Comparison of ENCODE assay signal across 12 cellular contexts in genomic region chr3:119301001-119301400, GRCh38. TPM values are rescaled to one million over a fixed set of nuclear protein-coding genes. Genes with fewer than 3 reads are reported as not detected.
DNase-seq lines count a peak whose midpoint lies in the region; ATAC-seq and TF ChIP-seq lines count a peak whose summit lies in the region.
"Had no signal": no experiment of that assay in that cellular context is flagged by ENCODE, and none has a peak within 500 bp of the region (broad histone marks: within the 10 kb centered on the region; RNA-seq: fewer than 3 reads in every experiment).

No MANE protein-coding gene starts in this region.

- H3K79me2 ChIP-seq in Loucy (ENCODE audit: insufficient read depth, low read length) = 0 out of 2 replicates have a peak, but pooled peaks cover 10% of the 10 kb centered on the region

- no peak for TF ChIP-seq CTCF in Loucy (conservative IDR thresholded peaks at IDR 0.05; ENCODE audit: low read length)
- TF ChIP-seq CTCF in ascending aorta (IDR thresholded peaks at IDR 0.05) = no peak
- no peak for TF ChIP-seq CTCF in stomach (IDR thresholded peaks at IDR 0.05)
- TF ChIP-seq CTCF in sigmoid colon (IDR thresholded peaks at IDR 0.05) = no peak
- TF ChIP-seq CTCF in transverse colon (IDR thresholded peaks at IDR 0.05) = no peak

- H3K4me1 ChIP-seq in Loucy (ENCODE audit: insufficient read depth, low read length, poor library complexity, severe bottlenecking) (peaks cover 58% of the 10 kb centered on the region), ascending aorta (peaks cover 6 to 12% of the 10 kb centered on the region in 2 donors), stomach (peaks cover 0 to 44% (median 12%) of the 10 kb centered on the region in 4 donors), sigmoid colon (peaks cover 0 to 23% (median 19%) of the 10 kb centered on the region in 4 donors), transverse colon (peaks cover 0 to 22% (median 4%) of the 10 kb centered on the region in 4 donors)

- in situ Hi-C loops in transverse colon (cut with MboI; ENCODE audit: low pct_ligation_motif_present in 1 of 4, low pct_unique_long_range_greater_than_20kb in 1 of 4, low sequenced_read_pairs in 3 of 4) = no loop called here

- DNase-seq in ascending aorta (ENCODE audit: low spot score in 2 of 2) (no peak), left ventricle myocardium superior (peak; percentile 43), stomach (no peak), sigmoid colon (no peak), transverse colon (no peak)
- DNase-seq: activated naive CD8-positive, alpha-beta T cell treated with anti-CD3 and anti-CD28 coated beads, Interleukin-2, amount 10 ng/mL, durations not matched to agents 7 days and 5 days; hippocampal formation had no signal

- H3K27me3 ChIP-seq in Loucy (ENCODE audit: insufficient read depth, low read length, poor library complexity, severe bottlenecking) = no peaks in the 10 kb centered on the region
- H3K27me3 ChIP-seq in ascending aorta = no peaks in the 10 kb centered on the region
- no peaks in the 10 kb centered on the region for H3K27me3 ChIP-seq in stomach
- H3K27me3 ChIP-seq in sigmoid colon = no peaks in the 10 kb centered on the region
- no peaks in the 10 kb centered on the region for H3K27me3 ChIP-seq in transverse colon

- H3K27ac ChIP-seq in ascending aorta (peak overlapping the region; percentile 27 to 38), stomach (peak overlapping the region in 3 of 5 donors; percentile 36 to 52 (median 50)), sigmoid colon (peak overlapping the region in 1 of 4 donors; percentile 13), transverse colon (peak overlapping the region in 2 of 4 donors; percentile 3 to 19)

- 48 to 79% (median 71%) methylated on average over 5 of the region's 5 CpGs for WGBS in stomach, 5 donors
- 77 to 80% methylated on average over 5 of the region's 5 CpGs for WGBS in sigmoid colon, 2 donors
- 62 to 76% methylated on average over 2 to 5 of the region's 5 CpGs for WGBS in transverse colon (ENCODE audit: low coverage in 1 of 2), 2 donors

- TF ChIP-seq EP300 in stomach (IDR thresholded peaks at IDR 0.05) = no peak
- TF ChIP-seq EP300 in sigmoid colon (IDR thresholded peaks at IDR 0.05) = no peak
- TF ChIP-seq EP300 in transverse colon (IDR thresholded peaks at IDR 0.05; ENCODE audit: low read depth) = no peak

- H3K9ac ChIP-seq in Loucy (ENCODE audit: low read depth, low read length, poor library complexity, severe bottlenecking) = no peak overlapping the region

- TF ChIP-seq POLR2A in stomach (IDR thresholded peaks at IDR 0.05) (no peak), sigmoid colon (IDR thresholded peaks at IDR 0.05) (no peak), transverse colon (IDR thresholded peaks at IDR 0.05) (no peak)

- H3K36me3 ChIP-seq in Loucy (ENCODE audit: insufficient read depth, low read length) = no peaks in the 10 kb centered on the region
- H3K36me3 ChIP-seq in ascending aorta = no peaks in the 10 kb centered on the region
- H3K36me3 ChIP-seq in stomach = no peaks in the 10 kb centered on the region
- peaks cover 0 to 3% (median 0%) of the 10 kb centered on the region in 4 donors for H3K36me3 ChIP-seq in sigmoid colon
- H3K36me3 ChIP-seq in transverse colon = peaks cover 0 to 4% (median 0%) of the 10 kb centered on the region in 4 donors
- H3K36me3 ChIP-seq: thoracic aorta had no signal

- peak overlapping the region; percentile 19 for H3K4me2 ChIP-seq in Loucy (ENCODE audit: low read depth, low read length, poor library complexity, severe bottlenecking)

- H3K9me3 ChIP-seq in Loucy (ENCODE audit: insufficient read depth, low read depth, low read length) = no peaks in the 10 kb centered on the region
- no peaks in the 10 kb centered on the region for H3K9me3 ChIP-seq in ascending aorta
- H3K9me3 ChIP-seq in stomach = no peaks in the 10 kb centered on the region
- H3K9me3 ChIP-seq in sigmoid colon = no peaks in the 10 kb centered on the region
- no peaks in the 10 kb centered on the region for H3K9me3 ChIP-seq in transverse colon
- H3K9me3 ChIP-seq: thoracic aorta had no signal

- H4K20me1 ChIP-seq in Loucy (ENCODE audit: insufficient read depth, low read length, poor library complexity, severe bottlenecking) = no peaks in the 10 kb centered on the region

- intact Hi-C loops in ascending aorta (cut with DNase I) (no loop called here), left ventricle myocardium superior (cut with micrococcal nuclease) (no loop called here), stomach (cut with DNase I; ENCODE audit: low total_unique reads) (no loop called here), sigmoid colon (cut with DNase I) (no loop called here), transverse colon (cut with DNase I; ENCODE audit: low total_unique reads) (no loop called here)

- no peaks in the 10 kb centered on the region for H3K9me2 ChIP-seq in Loucy (replicated peaks; ENCODE audit: low read depth, low read length)

- no peak overlapping the region for H3K4me3 ChIP-seq in Loucy (ENCODE audit: low read length, poor library complexity, severe bottlenecking)
- no peak overlapping the region for H3K4me3 ChIP-seq in ascending aorta
- no peak overlapping the region for H3K4me3 ChIP-seq in stomach
- H3K4me3 ChIP-seq in sigmoid colon = no peak overlapping the region
- no peak overlapping the region for H3K4me3 ChIP-seq in transverse colon
- H3K4me3 ChIP-seq: thoracic aorta had no signal

- no peak overlapping the region for H2AFZ ChIP-seq in Loucy (ENCODE audit: low read length)

- no peaks in the 10 kb centered on the region; the same call in 1 of the 2 replicates for H3F3A ChIP-seq in Loucy (ENCODE audit: low read depth)

- ATAC-seq in left ventricle myocardium superior (peak; percentile 52), GM19452 (IDR thresholded peaks at IDR 0.05; ENCODE audit: unreplicated experiment) (no peak)
- no peak for ATAC-seq in activated CD4-positive, CD25-positive, alpha-beta regulatory T cell treated with anti-CD3 and anti-CD28 coated beads, Interleukin-2, amount 50 U/mL, for 24 hours
- ATAC-seq: Panc1 had no signal

RNA-seq across cellular contexts. Expression of gene ARHGAP31, which starts 6.8 kb away (rescaled TPM):
- 31.4 TPM for total RNA-seq in ascending aorta
- 41.7 TPM for total RNA-seq in left ventricle myocardium superior
- 100 to 1,000 TPM in 1 of 5 donors, 10 to 100 TPM in 2, 1 to 10 TPM in 2; 2.9 to 275 (median 14.1) TPM for total RNA-seq in stomach
- 1 to 10 TPM; 1.2 to 2.6 (median 2.1) TPM for polyA plus RNA-seq in stomach
- 10 to 100 TPM; 11.0 to 18.0 (median 12.0) TPM for total RNA-seq in sigmoid colon
- polyA plus RNA-seq in sigmoid colon = 1 to 10 TPM; 3.5 to 5.4 (median 5.2) TPM
- 10 to 100 TPM in 2 of 4 donors, 1 to 10 TPM in 2; 6.7 to 68.5 (median 9.6) TPM for total RNA-seq in transverse colon
